ENCODE assay signal across 8 cellular contexts in genomic region chr11:72724851-72725730, GRCh38. TPM values are rescaled to one million over a fixed set of nuclear protein-coding genes. Genes with fewer than 3 reads are reported as not detected.
DNase-seq lines count a peak whose midpoint lies in the region; ATAC-seq and TF ChIP-seq lines count a peak whose summit lies in the region.

No MANE protein-coding gene starts in this region.

- H3K9me3 Mint-ChIP-seq in activated naive CD4-positive, alpha-beta T cell treated with anti-CD3 and anti-CD28 coated beads for 36 hours, result no peaks in the 10 kb centered on the region
- no peaks in the 10 kb centered on the region for H3K9me3 Mint-ChIP-seq in type B pancreatic cell

- H2AFZ ChIP-seq in SK-N-SH (ENCODE audit: low read depth), result no peak overlapping the region

- no peak for ATAC-seq in gastroesophageal sphincter
- ATAC-seq in HG02840 (IDR thresholded peaks at IDR 0.05; ENCODE audit: low FRiP score, unreplicated experiment), result no peak

- no peak overlapping the region for H3K4me2 ChIP-seq in SK-N-SH

- H3K27me3 ChIP-seq in SK-N-SH (ENCODE audit: insufficient read depth), result no peaks in the 10 kb centered on the region
- H3K27me3 ChIP-seq in gastroesophageal sphincter, result no peaks in the 10 kb centered on the region

- TF ChIP-seq POLR2A in NB4 (IDR thresholded peaks at IDR 0.05; ENCODE audit: extremely low read depth, insufficient read length), result no peak
- no peak for TF ChIP-seq POLR2A in gastroesophageal sphincter (IDR thresholded peaks at IDR 0.05)

- POLR2A ChIA-PET in SK-N-SH (lab: Yijun Ruan, JAX), result interaction anchor here (0.7 to 0.9 kb wide), 4 partner anchors 68 to 98 kb away, joined by 3 to 5 read pairs (median 4); partner anchors contain the start of gene STARD10

- H3K9me3 ChIP-seq in SK-N-SH, result no peaks in the 10 kb centered on the region
- no peaks in the 10 kb centered on the region for H3K9me3 ChIP-seq in gastroesophageal sphincter

- H3K36me3 Mint-ChIP-seq in activated naive CD4-positive, alpha-beta T cell treated with anti-CD3 and anti-CD28 coated beads for 36 hours (ENCODE audit: low read depth), result peaks cover 3% of the 10 kb centered on the region
- no peaks in the 10 kb centered on the region for H3K36me3 Mint-ChIP-seq in type B pancreatic cell

- TF ChIP-seq CTCF in NB4 (IDR thresholded peaks at IDR 0.05; ENCODE audit: low read depth, low read length) (peak; percentile 94), SK-N-SH (IDR thresholded peaks at IDR 0.05) (peak; percentile 96), gastroesophageal sphincter (IDR thresholded peaks at IDR 0.05) (peak in 3 of 4 experiments; percentile 90 to 93 (median 92)), type B pancreatic cell (conservative IDR thresholded peaks at IDR 0.05) (peak; percentile 93)

- peak; percentile 96 for TF ChIP-seq RAD21 in SK-N-SH (IDR thresholded peaks at IDR 0.05; ENCODE audit: low read length)

- H3K79me2 ChIP-seq in SK-N-SH (ENCODE audit: insufficient read depth), result peaks cover 42% of the 10 kb centered on the region

- peak overlapping the region; percentile 50 for H3K27ac Mint-ChIP-seq in activated naive CD4-positive, alpha-beta T cell treated with anti-CD3 and anti-CD28 coated beads for 36 hours
- H3K27ac Mint-ChIP-seq in type B pancreatic cell, result peak overlapping the region; percentile 87

- H3K27ac ChIP-seq in SK-N-SH (ENCODE audit: low read depth in 2 of 2, low read length in 1 of 2) (peak overlapping the region in 1 of 2 experiments; percentile 29; a peak in 1 of 4 replicates), gastroesophageal sphincter (peak overlapping the region in 3 of 4 donors; percentile 33 to 57 (median 36))

- DNase-seq in ELF-1 (ENCODE audit: low read depth, low spot score), result peak; percentile 88
- peak; percentile 92 for DNase-seq in NB4 (ENCODE audit: low read depth)
- peak; percentile 86 for DNase-seq in SK-N-SH
- DNase-seq in activated naive CD4-positive, alpha-beta T cell treated with anti-CD3 and anti-CD28 coated beads for 36 hours, result peak; percentile 89
- peak; percentile 85 for DNase-seq in pons (ENCODE audit: low spot score)
- DNase-seq in type B pancreatic cell (ENCODE audit: extremely low spot score, unreplicated experiment), result peak; percentile 82

- H3K4me3 ChIP-seq in NB4 (ENCODE audit: low read depth, low read length) (no peak overlapping the region), SK-N-SH (ENCODE audit: low read depth in 2 of 2, low read length in 1 of 2) (peak overlapping the region in 1 of 2 experiments; percentile 14; a peak in 1 of 4 replicates), gastroesophageal sphincter (no peak overlapping the region)

- CTCF ChIA-PET in SK-N-SH (lab: Yijun Ruan, JAX), result interaction anchor here (0.5 to 18.2 kb wide), 61 partner anchors 9 to 580 kb away, joined by 3 to 198 read pairs (median 4); partner anchors contain the start of genes ATG16L2, FCHSD2 and STARD10
- CTCF ChIA-PET in activated naive CD4-positive, alpha-beta T cell treated with anti-CD3 and anti-CD28 coated beads for 36 hours (lab: Charles Lee), result interaction anchor here (0.6 to 11.6 kb wide), 31 partner anchors 8 to 454 kb away, joined by 3 to 161 read pairs (median 4); partner anchors contain the start of genes ARAP1 and STARD10

- H4K20me1 ChIP-seq in SK-N-SH (ENCODE audit: insufficient read depth), result no peaks in the 10 kb centered on the region; the same call in 1 of the 2 replicates

- intact Hi-C loops in activated naive CD4-positive, alpha-beta T cell treated with anti-CD3 and anti-CD28 coated beads for 36 hours (cut with micrococcal nuclease), result loop anchor here (1.0 to 10.0 kb wide), 5 partner anchors 27 to 517 kb away; partner anchors contain the start of genes ARAP1 and FCHSD2

- no peaks in the 10 kb centered on the region for H3K9me2 ChIP-seq in SK-N-SH

- H3K36me3 ChIP-seq in SK-N-SH (replicated peaks in 1 of 2; ENCODE audit: control insufficient read depth in 1 of 2, insufficient read depth in 2 of 2, low read length in 1 of 2) (no peaks in the 10 kb centered on the region), gastroesophageal sphincter (peaks cover 0 to 14% of the 10 kb centered on the region in 2 donors)

- peaks cover 13 to 27% of the 10 kb centered on the region in 2 experiments for H3K4me1 ChIP-seq in SK-N-SH (ENCODE audit: control insufficient read depth in 1 of 2, insufficient read depth in 2 of 2, low read depth in 1 of 2, low read length in 1 of 2)
- H3K4me1 ChIP-seq in gastroesophageal sphincter, result peaks cover 0 to 51% (median 28%) of the 10 kb centered on the region in 3 donors

- peaks cover 27% of the 10 kb centered on the region for H3K4me1 Mint-ChIP-seq in activated naive CD4-positive, alpha-beta T cell treated with anti-CD3 and anti-CD28 coated beads for 36 hours (ENCODE audit: low read depth)
- H3K4me1 Mint-ChIP-seq in type B pancreatic cell (ENCODE audit: unreplicated experiment), result peaks cover 41% of the 10 kb centered on the region

- H3F3A ChIP-seq in SK-N-SH (replicated peaks; ENCODE audit: insufficient read depth), result peaks cover 4% of the 10 kb centered on the region

- no peak overlapping the region for H3K9ac ChIP-seq in SK-N-SH

- no peaks in the 10 kb centered on the region for H3K27me3 Mint-ChIP-seq in activated naive CD4-positive, alpha-beta T cell treated with anti-CD3 and anti-CD28 coated beads for 36 hours (ENCODE audit: low read depth)
- no peaks in the 10 kb centered on the region for H3K27me3 Mint-ChIP-seq in type B pancreatic cell

- 43% methylated on average over 8 of the region's 9 CpGs for WGBS in SK-N-SH (ENCODE audit: low lambda C conversion rate)
- 33% methylated on average over 6 of the region's 9 CpGs; no CpG with 5 or more reads in 1 of the 2 donors for WGBS in gastroesophageal sphincter (ENCODE audit: low coverage in 1 of 2), 2 donors

- TF ChIP-seq EP300 in SK-N-SH (IDR thresholded peaks at IDR 0.05; ENCODE audit: borderline replicate concordance in 1 of 2, low read depth in 1 of 2, low read length in 1 of 2) (no peak), gastroesophageal sphincter (IDR thresholded peaks at IDR 0.05) (no peak)

- H3K4me3 Mint-ChIP-seq in activated naive CD4-positive, alpha-beta T cell treated with anti-CD3 and anti-CD28 coated beads for 36 hours, result no peak overlapping the region
- H3K4me3 Mint-ChIP-seq in type B pancreatic cell, result peak overlapping the region; percentile 76

TF ChIP-seq in SK-N-SH, 30 proteins besides CTCF, POLR2A, EP300 and RAD21 (continues in another document):
- TF ChIP-seq RXRA (IDR thresholded peaks at IDR 0.05; ENCODE audit: borderline replicate concordance, low read depth), result no peak
- TF ChIP-seq JUND (IDR thresholded peaks at IDR 0.05), result no peak
- TF ChIP-seq REST (IDR thresholded peaks at IDR 0.05; ENCODE audit: low read depth, low read length), result no peak
- peak; percentile 90 for TF ChIP-seq SMC3 (IDR thresholded peaks at IDR 0.05; ENCODE audit: low read depth, low read length)
- TF ChIP-seq NRF1 (IDR thresholded peaks at IDR 0.05; ENCODE audit: low read depth, low read length), result peak; percentile 24; the same call in 1 of the 2 replicates
- no peak for TF ChIP-seq POLR2AphosphoS5 (IDR thresholded peaks at IDR 0.05; ENCODE audit: low read depth, low read length)
- TF ChIP-seq YY1 (IDR thresholded peaks at IDR 0.05; ENCODE audit: low read depth), result no peak
- TF ChIP-seq TEAD4 (IDR thresholded peaks at IDR 0.05; ENCODE audit: borderline replicate concordance, insufficient read depth), result no peak
- TF ChIP-seq ELF1 (IDR thresholded peaks at IDR 0.05), result no peak
- no peak for TF ChIP-seq GABPA (IDR thresholded peaks at IDR 0.05; ENCODE audit: low read depth)

RNA-seq across cellular contexts. Expression of gene ARAP1, which starts 27.1 kb away (rescaled TPM):
- polyA plus RNA-seq in SK-N-SH (2012; rRNA removed), result 43.4 and 56.6 TPM in 2 replicates
- polyA plus RNA-seq in SK-N-SH (2012; cell fraction: cytosol; rRNA removed), result 21.6 and 37.3 TPM in 2 replicates
- 118 and 136 TPM in 2 replicates for polyA plus RNA-seq in SK-N-SH (2012; cell fraction: nucleus; rRNA removed)
- total RNA-seq in activated naive CD4-positive, alpha-beta T cell treated with anti-CD3 and anti-CD28 coated beads for 36 hours, result 10 to 100 TPM; 64.7 to 70.1 TPM
- total RNA-seq in gastroesophageal sphincter (100 to 1,000 TPM in 2 of 4 donors, 10 to 100 TPM in 2; 72.4 to 125 (median 95.1) TPM), type B pancreatic cell (ENCODE audit: low replicate concordance) (80.5 and 149 TPM in 2 replicates)

RNA-seq across cellular contexts. Expression of gene PDE2A, which starts 50.9 kb away (rescaled TPM):
- polyA plus RNA-seq in SK-N-SH (2012; rRNA removed), result 0.32 and 0.43 TPM in 2 replicates
- 0.15 and 0.60 TPM in 2 replicates for polyA plus RNA-seq in SK-N-SH (2012; cell fraction: cytosol; rRNA removed)
- 0.85 and 1.0 TPM in 2 replicates for polyA plus RNA-seq in SK-N-SH (2012; cell fraction: nucleus; rRNA removed)
- 1 to 10 TPM in 1 of 2 experiments, under 1 TPM in 1; 0.69 to 1.1 TPM for total RNA-seq in activated naive CD4-positive, alpha-beta T cell treated with anti-CD3 and anti-CD28 coated beads for 36 hours
- 10 to 100 TPM; 31.6 to 54.2 (median 35.4) TPM for total RNA-seq in gastroesophageal sphincter
- total RNA-seq in type B pancreatic cell (ENCODE audit: low replicate concordance), result 2.8 and 3.8 TPM in 2 replicates
